1 cellular context compared by ENCODE assay signal in the genomic region with DNA sequence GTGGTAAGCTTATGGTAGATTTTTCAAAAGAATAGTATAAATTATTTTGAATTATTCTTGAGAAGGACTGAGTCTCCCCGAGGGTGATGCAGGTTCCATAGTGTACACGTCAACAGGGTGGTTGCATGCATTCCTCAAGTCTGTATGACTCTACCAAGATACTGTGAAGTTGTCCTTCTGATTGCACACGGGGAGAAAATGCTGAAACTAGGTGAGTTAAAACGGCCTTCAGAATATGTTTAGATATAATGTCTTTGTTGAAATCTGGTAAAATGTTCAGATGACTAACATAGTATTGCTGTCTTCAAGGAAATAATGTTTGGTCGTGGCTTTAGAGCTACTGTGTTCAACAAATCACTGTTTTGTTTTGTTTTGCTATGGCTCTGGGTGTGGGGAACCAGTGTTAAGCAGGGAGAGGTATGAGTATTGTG.
A peak's percentile ranks its signal among the peaks of the same experiment; 100 is the strongest.
TF ChIP-seq lines count a peak whose summit lies in the region.

No MANE protein-coding gene starts in this region.

TF ChIP-seq in GM12878, 131 proteins besides CTCF, POLR2A, EP300 and RAD21 (continued from another document):
- TF ChIP-seq GABPA (IDR thresholded peaks at IDR 0.05; ENCODE audit: low read depth) (no peak), RB1 (IDR thresholded peaks at IDR 0.05; ENCODE audit: borderline replicate concordance) (0 out of 2 replicates have a peak, but pooled peaks have one; percentile 10)
- TF ChIP-seq, protein P1, sequence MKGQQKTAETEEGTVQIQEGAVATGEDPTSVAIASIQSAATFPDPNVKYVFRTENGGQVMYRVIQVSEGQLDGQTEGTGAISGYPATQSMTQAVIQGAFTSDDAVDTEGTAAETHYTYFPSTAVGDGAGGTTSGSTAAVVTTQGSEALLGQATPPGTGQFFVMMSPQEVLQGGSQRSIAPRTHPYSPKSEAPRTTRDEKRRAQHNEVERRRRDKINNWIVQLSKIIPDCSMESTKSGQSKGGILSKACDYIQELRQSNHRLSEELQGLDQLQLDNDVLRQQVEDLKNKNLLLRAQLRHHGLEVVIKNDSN (IDR thresholded peaks at IDR 0.05; ENCODE audit: borderline replicate concordance, extremely low read length, insufficient read depth, low read depth, low read length), result no peak
